ENCODE assay signal across 37 cellular contexts in the genomic region with DNA sequence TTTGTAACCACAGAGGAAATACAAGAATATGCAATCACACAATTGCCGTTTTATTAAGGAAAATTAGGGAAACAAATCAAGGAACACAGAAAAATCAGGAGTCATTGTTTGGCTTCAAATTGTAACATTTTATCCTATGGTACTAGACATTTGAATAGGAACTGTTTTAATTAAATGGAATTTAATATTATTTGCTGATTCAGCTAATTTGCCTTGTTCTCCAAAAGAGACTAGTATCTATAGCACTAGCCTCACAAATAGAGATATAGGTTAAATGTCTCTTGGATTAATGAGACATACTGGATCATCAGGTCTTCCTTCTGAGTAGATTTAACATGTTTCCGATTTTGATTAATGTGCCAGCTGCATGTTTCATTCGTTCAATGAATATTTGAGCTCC. TPM values are rescaled to one million over a fixed set of nuclear protein-coding genes. Genes with fewer than 3 reads are reported as not detected.
"Had no signal": no experiment of that assay in that cellular context is flagged by ENCODE, and none has a peak within 500 bp of the region (broad histone marks: within the 10 kb centered on the region; RNA-seq: fewer than 3 reads in every experiment).

No MANE protein-coding gene starts in this region.

- H3K4me3 Mint-ChIP-seq: activated B cell treated with CpG ODN at 0.5 μM for 24 hours; activated CD8-positive, alpha-beta T cell treated with anti-CD3 and anti-CD28 coated beads for 36 hours; activated naive CD8-positive, alpha-beta T cell; activated T-cell treated with anti-CD3 and anti-CD28 coated beads, Interleukin-2, amount 50 U/mL, for 4 hours; activated T-helper 17 cell treated with anti-CD3 and anti-CD28 coated beads, Interleukin-2, amount 50 U/mL, for 72 hours; central memory CD8-positive, alpha-beta T cell; effector memory CD8-positive, alpha-beta T cell; T-helper 17 cell; T-helper 2 cell treated with Interferon-gamma antibody and Interleukin-4, amounts not matched to agents 5 μg/mL and 100 μg/mL, for 36 hours had no signal

- H3K4me3 ChIP-seq: coronary artery, gastroesophageal sphincter, heart right ventricle had no signal

- ATAC-seq: activated CD4-positive, CD25-positive, alpha-beta regulatory T cell treated with anti-CD3 and anti-CD28 coated beads, Interleukin-2, amount 50 U/mL, for 24 hours; activated CD8-positive, alpha-beta T cell treated with anti-CD3 and anti-CD28 coated beads for 36 hours; activated T-cell treated with anti-CD3 and anti-CD28 coated beads, Interleukin-2, amount 50 U/mL, for 4 hours; activated T-helper 17 cell treated with anti-CD3 and anti-CD28 coated beads, Interleukin-2, amount 50 U/mL, for 72 hours; effector memory CD8-positive, alpha-beta T cell; esophagus mucosa; gastroesophageal sphincter; heart right ventricle; T-helper 17 cell had no signal

- H3K27me3 ChIP-seq: foreskin keratinocyte had no signal

- H3K4me1 Mint-ChIP-seq: activated B cell treated with CpG ODN at 0.5 μM for 24 hours; activated T-helper 17 cell treated with anti-CD3 and anti-CD28 coated beads, Interleukin-2, amount 50 U/mL, for 72 hours; central memory CD8-positive, alpha-beta T cell had no signal

- H3K9me3 Mint-ChIP-seq: activated B cell treated with CpG ODN at 0.5 μM for 24 hours; activated CD8-positive, alpha-beta T cell treated with anti-CD3 and anti-CD28 coated beads for 36 hours; activated T-cell treated with anti-CD3 and anti-CD28 coated beads, Interleukin-2, amount 50 U/mL, for 4 hours; activated T-helper 17 cell treated with anti-CD3 and anti-CD28 coated beads, Interleukin-2, amount 50 U/mL, for 72 hours; central memory CD8-positive, alpha-beta T cell; effector memory CD8-positive, alpha-beta T cell; T-helper 2 cell treated with Interferon-gamma antibody and Interleukin-4, amounts not matched to agents 5 μg/mL and 100 μg/mL, for 36 hours had no signal

- DNase-seq: activated B cell treated with CpG ODN at 0.5 μM for 24 hours; activated CD4-positive, alpha-beta T cell treated with anti-CD3 and anti-CD28 coated beads for 48 hours; activated CD4-positive, alpha-beta T cell treated with anti-CD3 and anti-CD28 coated beads, Interleukin-2, amount 50 U/mL, for 1 hour; activated CD4-positive, alpha-beta T cell treated with anti-CD3 and anti-CD28 coated beads, Interleukin-2, amount 50 U/mL, for 48 hours; activated CD8-positive, alpha-beta memory T cell treated with anti-CD3 and anti-CD28 coated beads for 24 hours; activated CD8-positive, alpha-beta T cell treated with anti-CD3 and anti-CD28 coated beads for 36 hours; activated effector memory CD4-positive, alpha-beta T cell treated with Interleukin-2 at 50 U/mL for 16 hours; activated gamma-delta T cell treated with Interleukin-2 at 50 U/mL for 16 hours; activated naive CD4-positive, alpha-beta T cell treated with anti-CD3 and anti-CD28 coated beads, Interleukin-2, amount 50 U/mL, for 16 hours; activated naive CD4-positive, alpha-beta T cell treated with Interleukin-2 at 50 U/mL for 16 hours; activated T-cell treated with anti-CD3 and anti-CD28 coated beads, Interleukin-2, amount 50 U/mL, for 4 hours; amniotic stem cell; anterior cingulate cortex; brain microvascular endothelial cell; dermis blood vessel endothelial cell; effector CD4-positive, alpha-beta T cell; effector memory CD8-positive, alpha-beta T cell; foreskin keratinocyte; heart right ventricle; T-helper 1 cell; T-helper 17 cell; T1000; WERI-Rb-1 had no signal

- H3K9me3 ChIP-seq: gastroesophageal sphincter, heart right ventricle had no signal

- H3K27ac ChIP-seq: brain microvascular endothelial cell, coronary artery, foreskin keratinocyte, gastroesophageal sphincter, heart right ventricle, WERI-Rb-1 had no signal

- H3K36me3 Mint-ChIP-seq: activated naive CD8-positive, alpha-beta T cell had no signal

- FAIRE-seq: astrocyte, bronchial epithelial cell, endometrium had no signal

- H3K27ac Mint-ChIP-seq: activated B cell treated with CpG ODN at 0.5 μM for 24 hours; activated CD8-positive, alpha-beta T cell treated with anti-CD3 and anti-CD28 coated beads for 36 hours; activated naive CD8-positive, alpha-beta T cell; activated T-helper 17 cell treated with anti-CD3 and anti-CD28 coated beads, Interleukin-2, amount 50 U/mL, for 72 hours; effector memory CD8-positive, alpha-beta T cell; T-helper 17 cell; T-helper 2 cell treated with Interferon-gamma antibody and Interleukin-4, amounts not matched to agents 5 μg/mL and 100 μg/mL, for 36 hours had no signal

- H3K36me3 ChIP-seq: brain microvascular endothelial cell, gastroesophageal sphincter, heart right ventricle, WERI-Rb-1 had no signal

- H3K4me1 ChIP-seq: foreskin keratinocyte, gastroesophageal sphincter, heart right ventricle had no signal

RNA-seq across cellular contexts. Expression of gene VWA2, which starts 6.3 kb away (rescaled TPM):
- total RNA-seq: activated B cell treated with CpG ODN at 0.5 μM for 24 hours; activated CD8-positive, alpha-beta T cell treated with anti-CD3 and anti-CD28 coated beads for 36 hours; activated T-cell treated with anti-CD3 and anti-CD28 coated beads, Interleukin-2, amount 50 U/mL, for 4 hours; activated T-helper 17 cell treated with anti-CD3 and anti-CD28 coated beads, Interleukin-2, amount 50 U/mL, for 72 hours; cardiac septum; dermis blood vessel endothelial cell; glomerular endothelial cell; T-helper 17 cell had no signal

RNA-seq across cellular contexts. Expression of gene TDRD1, which starts 53.6 kb away (rescaled TPM):
- total RNA-seq: astrocyte, epithelial cell of proximal tubule, esophagus mucosa had no signal
- polyA plus RNA-seq: foreskin keratinocyte had no signal
